ENCODE assay signal across 21 cellular contexts in the genomic region with DNA sequence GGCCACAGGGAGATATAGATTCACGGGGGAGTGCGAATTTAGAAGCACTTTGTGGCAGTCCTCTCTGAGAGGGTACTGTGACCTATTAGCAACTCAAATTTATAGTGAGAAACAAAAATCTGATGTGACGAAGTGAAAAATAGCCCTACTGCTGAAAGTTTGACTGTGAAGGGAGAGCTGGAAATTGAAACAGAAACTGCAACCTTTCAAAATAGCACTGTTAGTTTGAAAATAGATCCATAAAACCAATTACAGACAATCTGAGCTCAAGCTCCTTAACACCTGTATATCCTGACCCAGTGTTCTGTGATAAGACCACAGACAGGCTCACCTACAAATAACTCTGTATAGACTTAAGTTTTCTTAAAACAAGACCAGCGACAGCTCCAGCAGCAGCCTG.
"Had no signal": no experiment of that assay in that cellular context is flagged by ENCODE, and none has a peak within 500 bp of the region (broad histone marks: within the 10 kb centered on the region; RNA-seq: fewer than 3 reads in every experiment).

No MANE protein-coding gene starts in this region.

- ATAC-seq: effector memory CD8-positive, alpha-beta T cell; gastroesophageal sphincter; left lung; lower lobe of right lung; stimulated activated naive B cell treated with anti-CD40 and anti-IgM and Interleukin-4, amounts not matched to agents 10 μg/mL and 1 μg/mL and 100 μg/mL, for 72 hours; stimulated activated naive CD8-positive, alpha-beta T cell treated with anti-CD3 and anti-CD28 coated beads, Interleukin-15, amount 100 ng/mL, for 72 hours had no signal

- H3K27me3 ChIP-seq: esophagus muscularis mucosa, left lung, neutrophil, sigmoid colon, testis had no signal

- H3K4me1 Mint-ChIP-seq: memory B cell; stimulated activated naive CD8-positive, alpha-beta T cell treated with anti-CD3 and anti-CD28 coated beads, Interleukin-15, amount 100 ng/mL, for 72 hours had no signal

- H3K4me1 ChIP-seq: left lung, testis had no signal

- H3K9me3 Mint-ChIP-seq: memory B cell had no signal

- H3K27ac ChIP-seq: epithelial cell of prostate, esophagus muscularis mucosa, gastroesophageal sphincter, left lung, lower lobe of right lung, neutrophil, sigmoid colon, skin epidermis, testis had no signal

- H3K27me3 Mint-ChIP-seq: dendritic cell treated with granulocyte-macrophage colony-stimulating factor and Interleukin-4, amounts not matched to agents 40 ng/mL and 50 ng/mL, for 4 days; effector memory CD8-positive, alpha-beta T cell; memory B cell; stimulated activated naive CD8-positive, alpha-beta T cell treated with anti-CD3 and anti-CD28 coated beads, Interleukin-15, amount 100 ng/mL, for 72 hours had no signal

- H3K36me3 ChIP-seq: esophagus muscularis mucosa, gastroesophageal sphincter, left lung, lower lobe of right lung, neutrophil, sigmoid colon had no signal

- H3K27ac Mint-ChIP-seq: dendritic cell treated with granulocyte-macrophage colony-stimulating factor and Interleukin-4, amounts not matched to agents 40 ng/mL and 50 ng/mL, for 4 days; effector memory CD8-positive, alpha-beta T cell; memory B cell; nephron progenitor cell; stimulated activated naive B cell treated with anti-CD40 and anti-IgM and Interleukin-4, amounts not matched to agents 10 μg/mL and 1 μg/mL and 100 μg/mL, for 72 hours; stimulated activated naive CD8-positive, alpha-beta T cell treated with anti-CD3 and anti-CD28 coated beads, Interleukin-15, amount 100 ng/mL, for 72 hours; type B pancreatic cell had no signal

- H3K4me3 Mint-ChIP-seq: dendritic cell treated with granulocyte-macrophage colony-stimulating factor and Interleukin-4, amounts not matched to agents 40 ng/mL and 50 ng/mL, for 4 days; effector memory CD8-positive, alpha-beta T cell; memory B cell; nephron progenitor cell; stimulated activated naive B cell treated with anti-CD40 and anti-IgM and Interleukin-4, amounts not matched to agents 10 μg/mL and 1 μg/mL and 100 μg/mL, for 72 hours; stimulated activated naive CD8-positive, alpha-beta T cell treated with anti-CD3 and anti-CD28 coated beads, Interleukin-15, amount 100 ng/mL, for 72 hours; type B pancreatic cell had no signal

- H3K4me3 ChIP-seq: esophagus muscularis mucosa, gastroesophageal sphincter, left lung, lower lobe of right lung, sigmoid colon, skin epidermis, testis had no signal

- DNase-seq: effector memory CD8-positive, alpha-beta T cell; foreskin fibroblast; glutamatergic neuron; left lung; lower lobe of right lung; midbrain; nephron progenitor cell; sigmoid colon; stimulated activated CD4-positive, alpha-beta T cell treated with anti-CD3 and anti-CD28 coated beads, Interleukin-2, amount 100 ng/mL, for 24 hours; stimulated activated CD4-positive, alpha-beta T cell treated with anti-CD3 and anti-CD28 coated beads, Interleukin-4, amount 100 ng/mL, for 4 hours; stimulated activated naive B cell treated with anti-CD40 and anti-IgM and Interleukin-4, amounts not matched to agents 10 μg/mL and 1 μg/mL and 100 μg/mL, for 72 hours; stimulated activated naive CD8-positive, alpha-beta T cell treated with anti-CD3 and anti-CD28 coated beads, Interleukin-15, amount 100 ng/mL, for 72 hours; testis had no signal

- H3K9me3 ChIP-seq: esophagus muscularis mucosa, gastroesophageal sphincter, left lung, lower lobe of right lung, neutrophil, sigmoid colon, testis had no signal

- H3K36me3 Mint-ChIP-seq: memory B cell, type B pancreatic cell had no signal
